In the genomic region with DNA sequence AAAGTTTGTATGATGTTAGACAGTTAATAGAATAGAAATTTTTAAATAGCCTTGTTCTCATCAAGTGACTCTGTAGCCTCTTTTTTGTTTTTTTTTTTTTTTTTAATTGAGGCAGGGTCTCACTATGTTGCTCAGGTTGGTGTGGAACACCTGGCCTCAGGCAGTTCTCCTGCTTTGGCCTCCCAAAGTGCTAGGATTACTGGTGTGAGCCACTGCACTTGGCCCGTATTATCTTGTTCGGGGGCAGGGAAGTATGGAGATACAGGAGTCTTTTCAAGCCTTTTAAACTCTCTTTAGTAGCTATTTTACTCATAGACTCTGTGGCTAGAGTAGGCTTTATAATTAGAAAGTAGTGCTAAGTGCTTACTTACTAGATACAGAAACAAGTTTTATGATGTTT, we compare ENCODE assay signal across 1 cellular context.
TF ChIP-seq lines count a peak whose summit lies in the region.

No MANE protein-coding gene starts in this region.

TF ChIP-seq in K562, 482 proteins besides CTCF, POLR2A, EP300 and RAD21:
- TF ChIP-seq GABPA (tag; conservative IDR thresholded peaks at IDR 0.05; ENCODE audit: low read depth) (no peak), CHD1 (IDR thresholded peaks at IDR 0.05; ENCODE audit: low read length) (no peak), ZBTB5 (IDR thresholded peaks at IDR 0.05) (no peak), ZBTB2 (IDR thresholded peaks at IDR 0.05) (no peak), ZNF589 (CRISPR knock-in tag; IDR thresholded peaks at IDR 0.05; ENCODE audit: low read depth) (no peak), PHB (CRISPR knock-in tag; IDR thresholded peaks at IDR 0.05) (no peak), SREBF2 (CRISPR knock-in tag; IDR thresholded peaks at IDR 0.05) (no peak), FOXK1 (CRISPR knock-in tag; IDR thresholded peaks at IDR 0.05; ENCODE audit: borderline replicate concordance) (no peak), JUND (IDR thresholded peaks at IDR 0.05; ENCODE audit: borderline replicate concordance, low read depth, low read length) (no peak), JUND (tag; IDR thresholded peaks at IDR 0.05; ENCODE audit: borderline replicate concordance, low read depth, low read length) (no peak), KDM5B (IDR thresholded peaks at IDR 0.05; ENCODE audit: insufficient replicate concordance, low read depth, low read length) (no peak), ILK (tag; IDR thresholded peaks at IDR 0.05; ENCODE audit: borderline replicate concordance, low read depth) (no peak), CBFA2T3 (IDR thresholded peaks at IDR 0.05) (no peak), ZNF197 (CRISPR knock-in tag; IDR thresholded peaks at IDR 0.05; ENCODE audit: low read depth) (no peak), ZNF263 (CRISPR knock-in tag; IDR thresholded peaks at IDR 0.05; ENCODE audit: borderline replicate concordance) (no peak), ZNF76 (CRISPR knock-in tag; IDR thresholded peaks at IDR 0.05; ENCODE audit: borderline replicate concordance) (no peak)
- TF ChIP-seq, protein P1, sequence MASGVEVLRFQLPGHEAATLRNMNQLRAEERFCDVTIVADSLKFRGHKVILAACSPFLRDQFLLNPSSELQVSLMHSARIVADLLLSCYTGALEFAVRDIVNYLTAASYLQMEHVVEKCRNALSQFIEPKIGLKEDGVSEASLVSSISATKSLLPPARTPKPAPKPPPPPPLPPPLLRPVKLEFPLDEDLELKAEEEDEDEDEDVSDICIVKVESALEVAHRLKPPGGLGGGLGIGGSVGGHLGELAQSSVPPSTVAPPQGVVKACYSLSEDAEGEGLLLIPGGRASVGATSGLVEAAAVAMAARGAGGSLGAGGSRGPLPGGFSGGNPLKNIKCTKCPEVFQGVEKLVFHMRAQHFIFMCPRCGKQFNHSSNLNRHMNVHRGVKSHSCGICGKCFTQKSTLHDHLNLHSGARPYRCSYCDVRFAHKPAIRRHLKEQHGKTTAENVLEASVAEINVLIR (CRISPR knock-in tag; IDR thresholded peaks at IDR 0.05): no peak
- TF ChIP-seq, protein P2, sequence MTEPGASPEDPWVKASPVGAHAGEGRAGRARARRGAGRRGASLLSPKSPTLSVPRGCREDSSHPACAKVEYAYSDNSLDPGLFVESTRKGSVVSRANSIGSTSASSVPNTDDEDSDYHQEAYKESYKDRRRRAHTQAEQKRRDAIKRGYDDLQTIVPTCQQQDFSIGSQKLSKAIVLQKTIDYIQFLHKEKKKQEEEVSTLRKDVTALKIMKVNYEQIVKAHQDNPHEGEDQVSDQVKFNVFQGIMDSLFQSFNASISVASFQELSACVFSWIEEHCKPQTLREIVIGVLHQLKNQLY (CRISPR knock-in tag; conservative IDR thresholded peaks at IDR 0.05): no peak
